ENCODE assay signal across 8 cellular contexts in the genomic region with DNA sequence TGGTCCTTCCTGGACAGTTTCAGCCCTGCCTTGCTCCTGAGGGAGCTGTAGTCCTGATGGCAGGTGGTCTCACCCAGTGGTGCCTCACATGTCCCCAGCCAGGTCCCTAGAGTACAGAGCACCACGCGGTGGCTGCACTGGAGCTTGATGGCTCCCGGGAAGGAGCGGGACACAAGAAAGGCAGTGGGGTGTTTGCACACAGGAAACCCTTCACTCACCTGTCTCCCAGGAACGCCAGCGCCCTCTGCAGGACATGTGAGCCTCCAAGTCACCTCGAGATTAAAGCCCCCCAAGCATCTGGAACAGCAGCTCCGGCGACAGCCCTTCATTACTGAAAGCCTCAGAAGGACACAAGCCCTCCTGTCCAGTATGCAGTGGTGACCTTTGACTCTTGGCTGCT. TPM values are rescaled to one million over a fixed set of nuclear protein-coding genes. Genes with fewer than 3 reads are reported as not detected.
DNase-seq lines count a peak whose midpoint lies in the region; ATAC-seq and TF ChIP-seq lines count a peak whose summit lies in the region.

No MANE protein-coding gene starts in this region.

- H3K27me3 ChIP-seq in neuronal stem cell (ENCODE audit: control insufficient read depth in 3 of 3, insufficient read depth in 3 of 3, low read depth in 1 of 3, low read length in 3 of 3) (peaks cover under 1 to 60% (median 13%) of the 10 kb centered on the region in 3 experiments), sigmoid colon (peaks cover 17 to 72% (median 57%) of the 10 kb centered on the region in 3 donors)

- TF ChIP-seq EP300 in sigmoid colon (IDR thresholded peaks at IDR 0.05) = no peak

- H3K36me3 Mint-ChIP-seq in activated naive CD4-positive, alpha-beta T cell treated with anti-CD3 and anti-CD28 coated beads, Interleukin-2, amount 50 U/mL, for 72 hours = no peaks in the 10 kb centered on the region

- WGBS in neuronal stem cell (ENCODE audit: extremely low coverage in 2 of 2, insufficient read length in 2 of 2, insufficient replicate concordance in 1 of 2), 2 donors = no CpG with 5 or more reads among the region's 9 CpGs
- 10 to 14% methylated on average over 9 of the region's 9 CpGs for WGBS in sigmoid colon, 2 donors

- peak; percentile 26 for DNase-seq in SKM-1 (lab: John Stamatoyannopoulos, UW; ENCODE audit: unreplicated experiment)
- no peak for DNase-seq in SKM-1 treated with dmso at 0.1 percent for 144 hours (lab: John Stamatoyannopoulos, UW; ENCODE audit: unreplicated experiment)
- peak; percentile 74 for DNase-seq in NCI-H1436 (lab: John Stamatoyannopoulos, UW)
- peak in 1 of 2 donors; percentile 71 for DNase-seq in activated naive CD4-positive, alpha-beta T cell treated with anti-CD3 and anti-CD28 coated beads, Interleukin-2, amount 50 U/mL, for 72 hours (ENCODE audit: low spot score in 2 of 2)
- peak; percentile 56 for DNase-seq in neuronal stem cell (ENCODE audit: low spot score)
- no peak for DNase-seq in sigmoid colon
- DNase-seq in activated CD4-positive, CD25-positive, alpha-beta regulatory T cell (lab: John Stamatoyannopoulos, UW) = no peak
- DNase-seq in NCI-H187 (lab: John Stamatoyannopoulos, UW) = no peak

- H4K8ac ChIP-seq in neuronal stem cell (ENCODE audit: low read depth, low read length) = no peak overlapping the region

- no peak overlapping the region for H4K91ac ChIP-seq in neuronal stem cell (ENCODE audit: low read depth, low read length, poor library complexity)

- intact Hi-C loops in sigmoid colon (cut with DNase I) = no loop called here

- no peak overlapping the region for H3K9ac ChIP-seq in neuronal stem cell (ENCODE audit: low read depth, low read length, poor library complexity)

- H3K79me1 ChIP-seq in neuronal stem cell (ENCODE audit: low read depth, low read length) = no peaks in the 10 kb centered on the region

- H2AK5ac ChIP-seq in neuronal stem cell (ENCODE audit: low read depth, low read length) = no peak overlapping the region

- H3K9me3 Mint-ChIP-seq in activated naive CD4-positive, alpha-beta T cell treated with anti-CD3 and anti-CD28 coated beads, Interleukin-2, amount 50 U/mL, for 72 hours = no peaks in the 10 kb centered on the region

- TF ChIP-seq POLR2A in sigmoid colon (IDR thresholded peaks at IDR 0.05) = no peak

- peaks cover 6 to 11% of the 10 kb centered on the region in 2 donors for H3K4me1 ChIP-seq in neuronal stem cell (ENCODE audit: control insufficient read depth in 2 of 2, insufficient read depth in 1 of 2, low read depth in 1 of 2, low read length in 2 of 2)
- H3K4me1 ChIP-seq in sigmoid colon = peaks cover 0 to 5% (median 4%) of the 10 kb centered on the region in 4 donors

- H2BK12ac ChIP-seq in neuronal stem cell (ENCODE audit: low read length) = no peak overlapping the region

- no peak overlapping the region for H2BK120ac ChIP-seq in neuronal stem cell (ENCODE audit: low read depth, low read length)

- no peak overlapping the region for H3K4ac ChIP-seq in neuronal stem cell (ENCODE audit: low read length)

- H3K18ac ChIP-seq in neuronal stem cell (ENCODE audit: low read length) = no peak overlapping the region

- H3K9me3 ChIP-seq in neuronal stem cell (replicated peaks in 1 of 2; ENCODE audit: control insufficient read depth in 2 of 2, insufficient read depth in 1 of 2, low read depth in 1 of 2, low read length in 2 of 2) = no peaks in the 10 kb centered on the region
- no peaks in the 10 kb centered on the region for H3K9me3 ChIP-seq in sigmoid colon

- no peak overlapping the region for H3K4me2 ChIP-seq in neuronal stem cell (ENCODE audit: insufficient read depth, low read length, poor library complexity, severe bottlenecking)

- no peak overlapping the region for H3K27ac Mint-ChIP-seq in activated naive CD4-positive, alpha-beta T cell treated with anti-CD3 and anti-CD28 coated beads, Interleukin-2, amount 50 U/mL, for 72 hours

- no peak overlapping the region for H3K23ac ChIP-seq in neuronal stem cell (ENCODE audit: low read depth, low read length, poor library complexity)

- TF ChIP-seq CTCF in sigmoid colon (IDR thresholded peaks at IDR 0.05) = no peak

- H3K4me3 ChIP-seq in neuronal stem cell (ENCODE audit: low read length in 2 of 2) (peak overlapping the region in 1 of 2 donors; percentile 5), sigmoid colon (no peak overlapping the region)

- H2AFZ ChIP-seq in neuronal stem cell (ENCODE audit: low read length) = no peak overlapping the region

- H3K36me3 ChIP-seq in neuronal stem cell (replicated peaks in 1 of 2; ENCODE audit: control insufficient read depth in 2 of 2, insufficient read depth in 2 of 2, low read length in 2 of 2) = no peaks in the 10 kb centered on the region
- H3K36me3 ChIP-seq in sigmoid colon = no peaks in the 10 kb centered on the region

- ATAC-seq in activated naive CD4-positive, alpha-beta T cell treated with anti-CD3 and anti-CD28 coated beads, Interleukin-2, amount 50 U/mL, for 72 hours = peak; percentile 28 to 69

- H2BK15ac ChIP-seq in neuronal stem cell (ENCODE audit: low read length) = no peak overlapping the region

- H3K27ac ChIP-seq in neuronal stem cell (replicated peaks; ENCODE audit: low read length) = no peak overlapping the region
- no peak overlapping the region for H3K27ac ChIP-seq in sigmoid colon

- H3K14ac ChIP-seq in neuronal stem cell (ENCODE audit: low read length) = no peak overlapping the region

- no peak overlapping the region for H2BK5ac ChIP-seq in neuronal stem cell (ENCODE audit: low read length)

RNA-seq across cellular contexts. Expression of gene TMEM250, which starts 19.9 kb away (rescaled TPM):
- total RNA-seq in activated naive CD4-positive, alpha-beta T cell treated with anti-CD3 and anti-CD28 coated beads, Interleukin-2, amount 50 U/mL, for 72 hours = 10 to 100 TPM; 13.3 to 26.2 TPM
- 23.6 TPM for polyA plus RNA-seq in neuronal stem cell (2013, experiment 1 of 2)
- 22.7 TPM for polyA plus RNA-seq in neuronal stem cell (2013, experiment 2 of 2)
- total RNA-seq in sigmoid colon = 10 to 100 TPM; 23.7 to 35.6 (median 30.2) TPM
- 10 to 100 TPM; 25.4 to 48.4 (median 27.6) TPM for polyA plus RNA-seq in sigmoid colon

RNA-seq across cellular contexts. Expression of gene NACC2, which starts 43.5 kb away (rescaled TPM):
- total RNA-seq in activated naive CD4-positive, alpha-beta T cell treated with anti-CD3 and anti-CD28 coated beads, Interleukin-2, amount 50 U/mL, for 72 hours = 10 to 100 TPM in 1 of 2 donors, 1 to 10 TPM in 1; 4.5 to 10.0 TPM
- 4.9 TPM for polyA plus RNA-seq in neuronal stem cell (2013, experiment 1 of 2)
- 5.0 TPM for polyA plus RNA-seq in neuronal stem cell (2013, experiment 2 of 2)
- total RNA-seq in sigmoid colon = 10 to 100 TPM; 41.6 to 80.0 (median 65.4) TPM
- 10 to 100 TPM in 1 of 3 donors, 1 to 10 TPM in 2; 3.6 to 14.3 (median 5.1) TPM for polyA plus RNA-seq in sigmoid colon

Comparison
In these comparisons a context has a peak if more than half of its experiments do, and no peak if none do; other contexts are left out.
1. DNase-seq: peak in SKM-1 (single experiment), NCI-H1436 (single experiment) and neuronal stem cell (single experiment); none in SKM-1 treated with dmso at 0.1 percent for 144 hours (single experiment), sigmoid colon (single experiment), activated CD4-positive, CD25-positive, alpha-beta regulatory T cell (0 of 4) and NCI-H187 (0 of 2).